ENCODE assay signal across 8 cellular contexts in the genomic region with DNA sequence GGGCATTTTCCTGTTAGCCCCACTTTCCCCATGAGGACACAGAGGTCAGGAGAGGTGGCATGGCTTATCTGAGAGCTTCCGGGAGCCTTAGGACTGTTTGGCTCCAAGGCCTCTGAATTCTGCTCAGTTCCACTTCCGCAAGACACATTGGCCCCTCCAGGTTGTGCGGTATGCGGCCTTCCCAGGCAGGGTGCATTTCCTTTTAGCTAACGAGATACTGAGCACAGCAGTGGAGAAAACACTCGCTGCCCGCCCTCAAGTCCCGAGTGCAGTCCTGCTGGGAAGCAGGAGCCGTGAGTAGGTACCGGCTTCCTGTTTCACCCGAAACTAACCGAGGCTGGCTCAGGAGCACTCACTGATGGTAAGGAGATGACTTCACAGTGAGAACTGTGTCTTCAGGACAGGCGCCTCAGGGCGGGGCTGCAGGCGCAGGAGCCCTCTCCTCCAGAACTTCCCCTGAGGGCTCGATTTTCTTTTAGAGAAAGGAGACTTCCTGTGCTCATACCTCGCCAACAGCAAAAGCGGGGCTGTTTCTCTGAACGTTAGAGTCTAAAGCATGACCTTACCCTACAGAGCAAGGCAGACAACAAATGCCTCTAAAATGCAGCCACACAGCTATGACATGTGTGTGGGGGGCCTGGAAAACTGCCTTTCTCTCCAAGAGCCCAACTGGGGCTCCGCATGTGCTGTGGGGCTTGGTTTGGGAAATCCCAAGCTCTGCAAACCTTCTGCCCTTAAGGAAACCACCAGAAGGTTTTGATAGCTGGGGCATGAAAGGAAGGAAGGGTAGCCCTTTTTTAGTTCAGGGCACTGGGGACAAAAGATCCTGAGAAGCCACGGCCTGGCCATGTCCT. TPM values are rescaled to one million over a fixed set of nuclear protein-coding genes. Genes with fewer than 3 reads are reported as not detected.
A peak's percentile ranks its signal among the peaks of the same experiment; 100 is the strongest.
DNase-seq lines count a peak whose midpoint lies in the region; ATAC-seq, FAIRE-seq and TF ChIP-seq lines count a peak whose summit lies in the region.
"Had no signal": no experiment of that assay in that cellular context is flagged by ENCODE, and none has a peak within 500 bp of the region (broad histone marks: within the 10 kb centered on the region; RNA-seq: fewer than 3 reads in every experiment).

No MANE protein-coding gene starts in this region.

- no peaks in the 10 kb centered on the region for H3K9me3 ChIP-seq in pancreas
- H3K9me3 ChIP-seq: ascending aorta had no signal

- no peaks in the 10 kb centered on the region for H3K27me3 ChIP-seq in pancreas
- H3K27me3 ChIP-seq: ascending aorta had no signal

- no peak overlapping the region for H3K4me3 ChIP-seq in astrocyte of the spinal cord (ENCODE audit: low read depth, low read length)
- H3K4me3 ChIP-seq in pancreas = no peak overlapping the region
- H3K4me3 ChIP-seq in lower leg skin (ENCODE audit: low read depth, poor library complexity, severe bottlenecking) = no peak overlapping the region
- H3K4me3 ChIP-seq: ascending aorta had no signal

- FAIRE-seq in pancreas (lab: Jason Lieb, UNC) = no peak

- no peak overlapping the region for H3K27ac ChIP-seq in pancreas

- no peak for TF ChIP-seq POLR2A in lower leg skin (IDR thresholded peaks at IDR 0.05)

- ATAC-seq in HG03135 (IDR thresholded peaks at IDR 0.05; ENCODE audit: unreplicated experiment) (peak; percentile 66), pancreas (peak in 3 of 4 donors; percentile 28 to 68 (median 65))

- no peak for TF ChIP-seq CTCF in astrocyte of the spinal cord (IDR thresholded peaks at IDR 0.05; ENCODE audit: low read depth, low read length)
- no peak for TF ChIP-seq CTCF in pancreas (IDR thresholded peaks at IDR 0.05)
- no peak for TF ChIP-seq CTCF in lower leg skin (IDR thresholded peaks at IDR 0.05)

- no peaks in the 10 kb centered on the region for H3K4me1 ChIP-seq in pancreas
- H3K4me1 ChIP-seq: ascending aorta had no signal

- DNase-seq in GM19240 (ENCODE audit: insufficient read length, low spot score) (peak; percentile 59), T follicular helper cell (ENCODE audit: low read depth) (peak; percentile 46), astrocyte of the spinal cord (ENCODE audit: low read depth, low spot score) (peak; percentile 30), pancreas (no peak), lower leg skin (ENCODE audit: low spot score in 2 of 2) (no peak), NCI-H510A (lab: John Stamatoyannopoulos, UW) (no peak)

- intact Hi-C loops in pancreas (cut with DNase I) = no loop called here
- intact Hi-C loops in lower leg skin (cut with DNase I; ENCODE audit: low total_unique reads) = no loop called here

- 77% methylated on average over 21 of the region's 21 CpGs for WGBS in pancreas, 2 donors
- 68 to 90% methylated on average over 21 of the region's 21 CpGs for WGBS in lower leg skin, 2 donors

- no peaks in the 10 kb centered on the region for H3K36me3 ChIP-seq in pancreas
- H3K36me3 ChIP-seq: ascending aorta had no signal

- in situ Hi-C loops in astrocyte of the spinal cord (cut with HindIII; ENCODE audit: low sequenced_read_pairs) = no loop called here

RNA-seq across cellular contexts. Expression of a gene that starts 25.9 kb away (rescaled TPM):
- total RNA-seq in pancreas (10 to 100 TPM in 1 of 6 donors, 1 to 10 TPM in 3, under 1 TPM in 2; 0.42 to 15.9 (median 3.6) TPM), lower leg skin (10 to 100 TPM; 14.8 to 40.1 (median 21.3) TPM)
- 1 to 10 TPM; 4.4 to 5.4 TPM for polyA plus RNA-seq in pancreas

Comparison
In these comparisons a context has a peak if more than half of its experiments do, and no peak if none do; other contexts are left out.
1. DNase-seq: peak in GM19240 (single experiment), T follicular helper cell (single experiment) and astrocyte of the spinal cord (single experiment); none in pancreas (0 of 6), lower leg skin (0 of 2) and NCI-H510A (single experiment).